ENCODE assay signal across 21 cellular contexts in genomic region chr7:74015670-74016069, GRCh38. TPM values are rescaled to one million over a fixed set of nuclear protein-coding genes. Genes with fewer than 3 reads are reported as not detected.
"Had no signal": no experiment of that assay in that cellular context is flagged by ENCODE, and none has a peak within 500 bp of the region (broad histone marks: within the 10 kb centered on the region; RNA-seq: fewer than 3 reads in every experiment).

No MANE protein-coding gene starts in this region.

- H3K4me1 ChIP-seq: prostate gland had no signal

- H3K27me3 Mint-ChIP-seq: activated T-cell treated with anti-CD3 and anti-CD28 coated beads, Interleukin-2, amount 50 U/mL, for 24 hours had no signal

- H3K36me3 ChIP-seq: gastrocnemius medialis, heart left ventricle, left ventricle myocardium inferior, prostate gland, right atrium auricular region had no signal

- H3K4me3 Mint-ChIP-seq: activated CD4-positive, alpha-beta T cell treated with anti-CD3 and anti-CD28 coated beads, Interleukin-2, amount 10 ng/mL, durations not matched to agents 7 days and 5 days; activated CD8-positive, alpha-beta T cell treated with anti-CD3 and anti-CD28 coated beads, Interleukin-2, amount 10 ng/mL, durations not matched to agents 7 days and 5 days; activated naive CD8-positive, alpha-beta T cell treated with anti-CD3 and anti-CD28 coated beads, Interleukin-2, amount 10 ng/mL, durations not matched to agents 7 days and 5 days; activated T-cell treated with anti-CD3 and anti-CD28 coated beads, Interleukin-2, amount 50 U/mL, for 24 hours; neural crest cell; type B pancreatic cell had no signal

- H3K36me3 Mint-ChIP-seq: activated naive CD8-positive, alpha-beta T cell treated with anti-CD3 and anti-CD28 coated beads, Interleukin-2, amount 10 ng/mL, durations not matched to agents 7 days and 5 days; type B pancreatic cell had no signal

- H3K27ac Mint-ChIP-seq: activated CD4-positive, alpha-beta T cell treated with anti-CD3 and anti-CD28 coated beads, Interleukin-2, amount 10 ng/mL, durations not matched to agents 7 days and 5 days; activated CD8-positive, alpha-beta T cell treated with anti-CD3 and anti-CD28 coated beads, Interleukin-2, amount 10 ng/mL, durations not matched to agents 7 days and 5 days; activated naive CD8-positive, alpha-beta T cell treated with anti-CD3 and anti-CD28 coated beads, Interleukin-2, amount 10 ng/mL, durations not matched to agents 7 days and 5 days; activated T-cell treated with anti-CD3 and anti-CD28 coated beads, Interleukin-2, amount 50 U/mL, for 24 hours; activated T-helper 2 cell treated with anti-CD3 and anti-CD28 coated beads, Interferon-gamma antibody, Interleukin-2, Interleukin-4, amounts not matched to agents 10 μg/mL and 5 μg/mL and 100 μg/mL, durations not matched to agents 14 hours and 24 hours and 36 hours; type B pancreatic cell had no signal

- H3K27me3 ChIP-seq: body of pancreas, gastrocnemius medialis, heart left ventricle, right atrium auricular region had no signal

- H3K27ac ChIP-seq: body of pancreas, gastrocnemius medialis, heart left ventricle, left ventricle myocardium inferior, prostate gland, right atrium auricular region had no signal

- ATAC-seq: activated CD8-positive, alpha-beta T cell treated with anti-CD3 and anti-CD28 coated beads, Interleukin-2, amount 10 ng/mL, durations not matched to agents 7 days and 5 days; body of pancreas; gastrocnemius medialis; heart left ventricle had no signal

- H3K9me3 ChIP-seq: body of pancreas, gastrocnemius medialis, heart left ventricle, left ventricle myocardium inferior, prostate gland, right atrium auricular region had no signal

- H3K4me3 ChIP-seq: body of pancreas, coronary artery, gastrocnemius medialis, heart left ventricle, left ventricle myocardium inferior, prostate gland, right atrium auricular region had no signal

- DNase-seq: activated CD4-positive, alpha-beta T cell treated with anti-CD3 and anti-CD28 coated beads, Interleukin-2, amount 10 ng/mL, durations not matched to agents 7 days and 5 days; activated CD8-positive, alpha-beta T cell treated with anti-CD3 and anti-CD28 coated beads, Interleukin-2, amount 10 ng/mL, durations not matched to agents 7 days and 5 days; activated naive CD4-positive, alpha-beta T cell treated with Interleukin-2 at 50 U/mL for 16 hours; activated naive CD8-positive, alpha-beta T cell treated with anti-CD3 and anti-CD28 coated beads, Interleukin-2, amount 10 ng/mL, durations not matched to agents 7 days and 5 days; activated T-cell treated with anti-CD3 and anti-CD28 coated beads, Interleukin-2, amount 50 U/mL, for 24 hours; amygdala; body of pancreas; central memory CD4-positive, alpha-beta T cell; gastrocnemius medialis; kidney; left ventricle myocardium inferior; stimulated activated CD4-positive, alpha-beta T cell treated with anti-CD3 and anti-CD28 coated beads, Interleukin-2, amount 100 ng/mL, for 24 hours; stimulated activated naive CD4-positive, alpha-beta T cell treated with Interleukin-2 at 50 U/mL for 16 hours; T1000 had no signal

- H3K9me3 Mint-ChIP-seq: activated CD4-positive, alpha-beta T cell treated with anti-CD3 and anti-CD28 coated beads, Interleukin-2, amount 10 ng/mL, durations not matched to agents 7 days and 5 days; activated naive CD8-positive, alpha-beta T cell treated with anti-CD3 and anti-CD28 coated beads, Interleukin-2, amount 10 ng/mL, durations not matched to agents 7 days and 5 days; activated T-cell treated with anti-CD3 and anti-CD28 coated beads, Interleukin-2, amount 50 U/mL, for 24 hours; activated T-helper 2 cell treated with anti-CD3 and anti-CD28 coated beads, Interferon-gamma antibody, Interleukin-2, Interleukin-4, amounts not matched to agents 10 μg/mL and 5 μg/mL and 100 μg/mL, durations not matched to agents 14 hours and 24 hours and 36 hours; neural crest cell; type B pancreatic cell had no signal

- H3K4me1 Mint-ChIP-seq: activated CD4-positive, alpha-beta T cell treated with anti-CD3 and anti-CD28 coated beads, Interleukin-2, amount 10 ng/mL, durations not matched to agents 7 days and 5 days had no signal

RNA-seq across cellular contexts. Expression of gene ELN, which starts 12.3 kb away (rescaled TPM):
- total RNA-seq: activated CD4-positive, alpha-beta T cell treated with anti-CD3 and anti-CD28 coated beads, Interleukin-2, amount 10 ng/mL, durations not matched to agents 7 days and 5 days; activated CD8-positive, alpha-beta T cell treated with anti-CD3 and anti-CD28 coated beads, Interleukin-2, amount 10 ng/mL, durations not matched to agents 7 days and 5 days; activated naive CD8-positive, alpha-beta T cell treated with anti-CD3 and anti-CD28 coated beads, Interleukin-2, amount 10 ng/mL, durations not matched to agents 7 days and 5 days; activated T-helper 2 cell treated with anti-CD3 and anti-CD28 coated beads, Interferon-gamma antibody, Interleukin-2, Interleukin-4, amounts not matched to agents 10 μg/mL and 5 μg/mL and 100 μg/mL, durations not matched to agents 14 hours and 24 hours and 36 hours had no signal
